ENCODE assay signal across 1 cellular context in genomic region chr16:73019456-73020362, GRCh38.
A peak's percentile ranks its signal among the peaks of the same experiment; 100 is the strongest.
TF ChIP-seq lines count a peak whose summit lies in the region.

No MANE protein-coding gene starts in this region.

TF ChIP-seq in HepG2, 621 proteins besides CTCF, POLR2A, EP300 and RAD21 (continued from another document):
- TF ChIP-seq PAX8 (CRISPR knock-in tag; IDR thresholded peaks at IDR 0.05; ENCODE audit: borderline replicate concordance) (0 out of 2 replicates have a peak, but pooled peaks have one; percentile 28), MTA1 (CRISPR knock-in tag; IDR thresholded peaks at IDR 0.05; ENCODE audit: borderline replicate concordance) (0 out of 2 replicates have a peak, but pooled peaks have one; percentile 49), ZNF687 (CRISPR knock-in tag; IDR thresholded peaks at IDR 0.05) (peak; percentile 26; the same call in 1 of the 2 replicates), ATAD3A (CRISPR knock-in tag; IDR thresholded peaks at IDR 0.05) (no peak), KLF13 (CRISPR knock-in tag; IDR thresholded peaks at IDR 0.05) (0 out of 2 replicates have a peak, but pooled peaks have one; percentile 39), ZNF737 (CRISPR knock-in tag; IDR thresholded peaks at IDR 0.05; ENCODE audit: borderline replicate concordance) (no peak), ZNF607 (CRISPR knock-in tag; IDR thresholded peaks at IDR 0.05; ENCODE audit: borderline replicate concordance) (no peak), ZFP91 (CRISPR knock-in tag; IDR thresholded peaks at IDR 0.05; ENCODE audit: borderline replicate concordance) (0 out of 2 replicates have a peak, but pooled peaks have one; percentile 21), BCL6 (CRISPR knock-in tag; IDR thresholded peaks at IDR 0.05) (peak; percentile 39; the same call in 1 of the 2 replicates), FOSL2 (CRISPR knock-in tag; IDR thresholded peaks at IDR 0.05) (peak; percentile 38; the same call in 1 of the 2 replicates)
